Comparison of ENCODE assay signal across 20 cellular contexts in genomic region chr13:112444416-112445399, GRCh38.
DNase-seq lines count a peak whose midpoint lies in the region; ATAC-seq and TF ChIP-seq lines count a peak whose summit lies in the region.
"Had no signal": no experiment of that assay in that cellular context is flagged by ENCODE, and none has a peak within 500 bp of the region (broad histone marks: within the 10 kb centered on the region; RNA-seq: fewer than 3 reads in every experiment).

No MANE protein-coding gene starts in this region.

- no peak overlapping the region for H3K18ac ChIP-seq in H9 (ENCODE audit: insufficient read length, low read depth, low read length)

- TF ChIP-seq CTCF in BE2C (IDR thresholded peaks at IDR 0.05; ENCODE audit: low read depth, low read length) (no peak), H9 (conservative IDR thresholded peaks at IDR 0.05) (no peak), endodermal cell (conservative IDR thresholded peaks at IDR 0.05) (no peak), osteocyte (IDR thresholded peaks at IDR 0.05) (no peak)

- H3K27me3 Mint-ChIP-seq in H9 (ENCODE audit: low read depth) (peaks cover 72% of the 10 kb centered on the region), endodermal cell (ENCODE audit: insufficient read depth) (peaks cover 32% of the 10 kb centered on the region), osteocyte (ENCODE audit: unreplicated experiment) (no peaks in the 10 kb centered on the region)

- H2AK5ac ChIP-seq in H9 (ENCODE audit: insufficient read length, low read length) = no peak overlapping the region

- H3K23me2 ChIP-seq in H9 (ENCODE audit: insufficient read length, low read depth, low read length, poor library complexity, severe bottlenecking) = no peaks in the 10 kb centered on the region

- no peak overlapping the region for H4K5ac ChIP-seq in H9 (ENCODE audit: insufficient read length, low read depth, low read length)

- H3K27ac ChIP-seq in H9 (ENCODE audit: insufficient read length, low read depth, low read length) (no peak overlapping the region), endodermal cell (ENCODE audit: low read depth, low read length) (no peak overlapping the region)
- H3K27ac ChIP-seq: breast epithelium, pancreas, right lobe of liver, RWPE1, suprapubic skin had no signal

- H2BK20ac ChIP-seq in H9 (ENCODE audit: low read depth, low read length, poor library complexity, severe bottlenecking) = no peak overlapping the region

- DNase-seq in BE2C (no peak), H9 (peak; percentile 21), endodermal cell (peak; percentile 42), osteocyte (ENCODE audit: extremely low spot score, unreplicated experiment) (peak; percentile 83), AG20443 (ENCODE audit: low spot score) (no peak), OCI-M1 (lab: John Stamatoyannopoulos, UW) (no peak)
- DNase-seq: activated gamma-delta T cell, NCI-H2171, T1000 had no signal

- H3T11ph ChIP-seq in H9 (ENCODE audit: low read length) = no peak overlapping the region

- no peaks in the 10 kb centered on the region for H4K20me1 ChIP-seq in H9 (ENCODE audit: control insufficient read depth, insufficient read depth, insufficient read length)

- no peaks in the 10 kb centered on the region for H3K79me2 ChIP-seq in H9 (ENCODE audit: insufficient read depth, low read length)

- H2BK15ac ChIP-seq in H9 (ENCODE audit: low read depth, low read length) = no peak overlapping the region

- no peak overlapping the region for H3K4ac ChIP-seq in H9 (ENCODE audit: low read depth, low read length)

- H3K9me3 ChIP-seq in BE2C (no peaks in the 10 kb centered on the region), H9 (ENCODE audit: control insufficient read depth, low read depth, low read length) (no peaks in the 10 kb centered on the region), endodermal cell (ENCODE audit: control insufficient read depth, low read length) (no peaks in the 10 kb centered on the region)
- H3K9me3 ChIP-seq: breast epithelium, pancreas, right lobe of liver, suprapubic skin had no signal

- no peak overlapping the region for H3K23ac ChIP-seq in H9 (ENCODE audit: insufficient read length, low read depth, low read length)

- H3K14ac ChIP-seq in H9 (ENCODE audit: insufficient read depth, low read length) = no peak overlapping the region

- peaks cover 0 to 3% (median 0%) of the 10 kb centered on the region in 3 experiments; a peak in 1 of 7 replicates for H3K36me3 Mint-ChIP-seq in H9 (ENCODE audit: insufficient read depth in 1 of 3, low read depth in 3 of 3)
- no peaks in the 10 kb centered on the region for H3K36me3 Mint-ChIP-seq in endodermal cell (ENCODE audit: low read depth)
- H3K36me3 Mint-ChIP-seq in osteocyte (ENCODE audit: unreplicated experiment) = no peaks in the 10 kb centered on the region
- H3K36me3 Mint-ChIP-seq: CD8-positive, alpha-beta T cell; naive thymus-derived CD8-positive, alpha-beta T cell had no signal

- no peak overlapping the region for H4K8ac ChIP-seq in H9 (replicated peaks; ENCODE audit: insufficient read length, low read depth, low read length)

- no peaks in the 10 kb centered on the region for H3K9me3 Mint-ChIP-seq in H9
- H3K9me3 Mint-ChIP-seq in endodermal cell = no peaks in the 10 kb centered on the region
- H3K9me3 Mint-ChIP-seq in osteocyte (ENCODE audit: unreplicated experiment) = peaks cover under 1% of the 10 kb centered on the region
- H3K9me3 Mint-ChIP-seq: CD8-positive, alpha-beta T cell; dendritic cell treated with granulocyte-macrophage colony-stimulating factor and Interleukin-4, amounts not matched to agents 40 ng/mL and 50 ng/mL, for 4 days had no signal

- H3K4me3 ChIP-seq in BE2C (ENCODE audit: low read depth, low read length) = peak overlapping the region; percentile 17; the same call in 1 of the 2 replicates
- no peak overlapping the region for H3K4me3 ChIP-seq in endodermal cell (ENCODE audit: low read length)
- H3K4me3 ChIP-seq: breast epithelium, K562, pancreas, right lobe of liver, suprapubic skin had no signal

- H3K4me3 Mint-ChIP-seq in H9 (no peak overlapping the region), endodermal cell (no peak overlapping the region), osteocyte (ENCODE audit: unreplicated experiment) (no peak overlapping the region)
- H3K4me3 Mint-ChIP-seq: CD8-positive, alpha-beta T cell; dendritic cell treated with granulocyte-macrophage colony-stimulating factor and Interleukin-4, amounts not matched to agents 40 ng/mL and 50 ng/mL, for 4 days; naive thymus-derived CD8-positive, alpha-beta T cell had no signal

- no peak overlapping the region for H2AFZ ChIP-seq in H9 (ENCODE audit: low read length)

- H2BK120ac ChIP-seq in H9 (ENCODE audit: low read depth, low read length, poor library complexity, severe bottlenecking) = no peak overlapping the region

- H3K27me3 ChIP-seq in BE2C = peaks cover 77% of the 10 kb centered on the region
- H3K27me3 ChIP-seq in H9 (ENCODE audit: insufficient read depth, low read length) = no peaks in the 10 kb centered on the region; the same call in 1 of the 2 replicates
- peaks cover 17% of the 10 kb centered on the region for H3K27me3 ChIP-seq in endodermal cell (ENCODE audit: control insufficient read depth, insufficient read depth, low read length, poor library complexity, severe bottlenecking)
- H3K27me3 ChIP-seq: right lobe of liver had no signal

- H2BK12ac ChIP-seq in H9 (ENCODE audit: insufficient read length, low read depth, low read length) = no peak overlapping the region

- H3K27ac Mint-ChIP-seq in H9 = no peak overlapping the region
- no peak overlapping the region for H3K27ac Mint-ChIP-seq in endodermal cell
- H3K27ac Mint-ChIP-seq in osteocyte (ENCODE audit: unreplicated experiment) = no peak overlapping the region
- H3K27ac Mint-ChIP-seq: CD8-positive, alpha-beta T cell; dendritic cell treated with granulocyte-macrophage colony-stimulating factor and Interleukin-4, amounts not matched to agents 40 ng/mL and 50 ng/mL, for 4 days; naive thymus-derived CD8-positive, alpha-beta T cell had no signal

- H3K9ac ChIP-seq in H9 (ENCODE audit: extremely low read depth, insufficient read length, low read length) (no peak overlapping the region), endodermal cell (ENCODE audit: extremely low read depth, low read length, poor library complexity, severe bottlenecking) (no peak overlapping the region)

- H3K36me3 ChIP-seq in BE2C (no peaks in the 10 kb centered on the region), endodermal cell (ENCODE audit: control insufficient read depth, insufficient read depth, low read length) (no peaks in the 10 kb centered on the region)
- H3K36me3 ChIP-seq: breast epithelium, pancreas, right lobe of liver, suprapubic skin had no signal

- no peak overlapping the region for H3K56ac ChIP-seq in H9 (ENCODE audit: insufficient read length, low read depth, low read length)

- no peaks in the 10 kb centered on the region for H3K79me1 ChIP-seq in H9 (ENCODE audit: insufficient read depth, low read depth, low read length, poor library complexity, severe bottlenecking)

- no peak for ATAC-seq in GM19455 (IDR thresholded peaks at IDR 0.05; ENCODE audit: unreplicated experiment)
- ATAC-seq: activated CD4-positive, CD25-positive, alpha-beta regulatory T cell treated with anti-CD3 and anti-CD28 coated beads, Interleukin-2, amount 50 U/mL, for 24 hours; CD8-positive, alpha-beta T cell; naive thymus-derived CD8-positive, alpha-beta T cell had no signal

- peaks cover 11 to 14% of the 10 kb centered on the region in 2 experiments for H3K4me1 Mint-ChIP-seq in H9
- H3K4me1 Mint-ChIP-seq in endodermal cell = no peaks in the 10 kb centered on the region
- H3K4me1 Mint-ChIP-seq in osteocyte (ENCODE audit: unreplicated experiment) = no peaks in the 10 kb centered on the region

- no CpG with 5 or more reads among the region's 42 CpGs for WGBS in H9 (ENCODE audit: extremely low coverage, insufficient read length, low lambda C conversion rate)
- 90 to 91% methylated on average over 30 to 42 of the region's 42 CpGs for WGBS in endodermal cell (ENCODE audit: insufficient coverage in 1 of 2, insufficient read length in 1 of 2), 2 experiments

- no peak overlapping the region for H4K91ac ChIP-seq in H9 (ENCODE audit: insufficient read length, low read depth, low read length)

- H3K4me1 ChIP-seq in BE2C = no peaks in the 10 kb centered on the region
- H3K4me1 ChIP-seq in H9 (ENCODE audit: insufficient read depth, low read length) = no peaks in the 10 kb centered on the region
- no peaks in the 10 kb centered on the region for H3K4me1 ChIP-seq in endodermal cell (ENCODE audit: control insufficient read depth, insufficient read depth, low read length)
- H3K4me1 ChIP-seq: breast epithelium, pancreas, right lobe of liver had no signal

- H3K4me2 ChIP-seq in H9 (ENCODE audit: insufficient read depth, insufficient read length, low read length) = no peak overlapping the region

- H2BK5ac ChIP-seq in H9 (ENCODE audit: insufficient read length, low read length) = no peak overlapping the region

Comparison
In these comparisons a context has a peak if more than half of its experiments do, and no peak if none do; other contexts are left out.
1. DNase-seq: peak in H9 (single experiment), endodermal cell (single experiment) and osteocyte (single experiment); none in BE2C (single experiment), AG20443 (single experiment) and OCI-M1 (single experiment).